ENCODE assay signal across 11 cellular contexts in the genomic region with DNA sequence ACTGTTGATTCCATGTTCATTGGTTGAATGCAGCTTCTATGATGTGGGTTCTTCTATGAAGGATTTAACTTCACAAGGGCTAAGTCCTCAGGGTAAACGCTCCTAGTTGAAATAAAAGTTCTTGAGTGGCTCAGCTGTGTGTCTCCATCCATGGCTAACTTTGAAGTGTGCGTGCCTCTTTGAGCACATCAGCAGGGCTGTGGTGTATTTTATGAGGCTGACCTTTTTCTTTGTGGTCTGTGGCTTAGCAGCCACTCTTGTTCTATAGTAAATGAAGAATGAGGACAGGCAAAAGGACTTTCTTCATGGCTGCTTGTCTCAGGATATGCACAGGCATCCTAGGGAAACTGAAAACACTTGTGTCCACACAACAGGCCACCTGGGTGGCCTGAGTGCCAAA.
A peak's percentile ranks its signal among the peaks of the same experiment; 100 is the strongest.
DNase-seq lines count a peak whose midpoint lies in the region; ATAC-seq, FAIRE-seq and TF ChIP-seq lines count a peak whose summit lies in the region.
"Had no signal": no experiment of that assay in that cellular context is flagged by ENCODE, and none has a peak within 500 bp of the region (broad histone marks: within the 10 kb centered on the region; RNA-seq: fewer than 3 reads in every experiment).

No MANE protein-coding gene starts in this region.

- no peak overlapping the region for H3K9ac ChIP-seq in BLaER1 treated with 17β-estradiol and CSF1 and Interleukin-3, amounts not matched to agents 10 nM and 100 nM

- H3K27ac ChIP-seq in BLaER1 treated with 17β-estradiol and CSF1 and Interleukin-3, amounts not matched to agents 10 nM and 100 nM, result no peak overlapping the region
- H3K27ac ChIP-seq in CD8-positive, alpha-beta T cell (ENCODE audit: low read depth, low read length), result no peak overlapping the region

- peak overlapping the region in 7 of 11 experiments; percentile 23 to 65 (median 49); a peak in 14 of 22 replicates for H3K4me2 ChIP-seq in BLaER1 treated with 17β-estradiol and CSF1 and Interleukin-3, amounts not matched to agents 10 nM and 100 nM

- ATAC-seq in GM21381 (IDR thresholded peaks at IDR 0.05; ENCODE audit: unreplicated experiment) (peak; percentile 65), HG03558 (IDR thresholded peaks at IDR 0.05; ENCODE audit: extremely low read depth, unreplicated experiment) (peak; percentile 46), GM19324 (IDR thresholded peaks at IDR 0.05; ENCODE audit: low FRiP score, unreplicated experiment) (no peak)
- no peak for ATAC-seq in CD8-positive, alpha-beta T cell

- H3K36me3 ChIP-seq in BLaER1 treated with 17β-estradiol and CSF1 and Interleukin-3, amounts not matched to agents 10 nM and 100 nM, result no peaks in the 10 kb centered on the region; a peak in 1 of 22 replicates
- no peaks in the 10 kb centered on the region for H3K36me3 ChIP-seq in CD8-positive, alpha-beta T cell (ENCODE audit: insufficient read depth, low read length)

- peaks cover 2% of the 10 kb centered on the region for H3K9me3 Mint-ChIP-seq in activated naive CD8-positive, alpha-beta T cell treated with anti-CD3 and anti-CD28 coated beads for 36 hours
- H3K9me3 Mint-ChIP-seq in CD8-positive, alpha-beta T cell, result peaks cover 11% of the 10 kb centered on the region
- H3K9me3 Mint-ChIP-seq: activated naive CD4-positive, alpha-beta T cell treated with anti-CD3 and anti-CD28 coated beads, Interleukin-2, amount 50 U/mL, for 24 hours had no signal

- H3K4me3 ChIP-seq in BLaER1 treated with 17β-estradiol and CSF1 and Interleukin-3, amounts not matched to agents 10 nM and 100 nM, result no peak overlapping the region
- no peak overlapping the region for H3K4me3 ChIP-seq in CD8-positive, alpha-beta T cell (ENCODE audit: low read depth, low read length)

- H3K4me3 Mint-ChIP-seq in activated naive CD8-positive, alpha-beta T cell treated with anti-CD3 and anti-CD28 coated beads for 36 hours, result no peak overlapping the region
- H3K4me3 Mint-ChIP-seq in CD8-positive, alpha-beta T cell, result no peak overlapping the region
- H3K4me3 Mint-ChIP-seq: activated naive CD4-positive, alpha-beta T cell treated with anti-CD3 and anti-CD28 coated beads, Interleukin-2, amount 50 U/mL, for 24 hours had no signal

- no peak overlapping the region for H3K27ac Mint-ChIP-seq in activated naive CD8-positive, alpha-beta T cell treated with anti-CD3 and anti-CD28 coated beads for 36 hours
- no peak overlapping the region for H3K27ac Mint-ChIP-seq in CD8-positive, alpha-beta T cell
- H3K27ac Mint-ChIP-seq: activated naive CD4-positive, alpha-beta T cell treated with anti-CD3 and anti-CD28 coated beads, Interleukin-2, amount 50 U/mL, for 24 hours; CD8-positive, alpha-beta memory T cell had no signal

- no peaks in the 10 kb centered on the region for H3K27me3 Mint-ChIP-seq in activated naive CD8-positive, alpha-beta T cell treated with anti-CD3 and anti-CD28 coated beads for 36 hours
- H3K27me3 Mint-ChIP-seq in CD8-positive, alpha-beta T cell (ENCODE audit: low read depth), result no peaks in the 10 kb centered on the region
- H3K27me3 Mint-ChIP-seq: activated naive CD4-positive, alpha-beta T cell treated with anti-CD3 and anti-CD28 coated beads, Interleukin-2, amount 50 U/mL, for 24 hours had no signal

- H3K4me1 ChIP-seq in BLaER1 treated with 17β-estradiol and CSF1 and Interleukin-3, amounts not matched to agents 10 nM and 100 nM, result peaks cover 4 to 18% (median 13%) of the 10 kb centered on the region in 10 experiments; a peak in 16 of 20 replicates
- no peaks in the 10 kb centered on the region for H3K4me1 ChIP-seq in CD8-positive, alpha-beta T cell (ENCODE audit: insufficient read depth, low read length)

- H3K36me3 Mint-ChIP-seq in activated naive CD8-positive, alpha-beta T cell treated with anti-CD3 and anti-CD28 coated beads for 36 hours, result no peaks in the 10 kb centered on the region
- H3K36me3 Mint-ChIP-seq in CD8-positive, alpha-beta T cell, result no peaks in the 10 kb centered on the region
- H3K36me3 Mint-ChIP-seq: activated naive CD4-positive, alpha-beta T cell treated with anti-CD3 and anti-CD28 coated beads, Interleukin-2, amount 50 U/mL, for 24 hours had no signal

- CTCF ChIA-PET in CD8-positive, alpha-beta T cell (lab: Charles Lee), result interaction anchor here (0.6 kb wide), 1 partner anchor 64 kb away, joined by 3 read pairs; no protein-coding TSS in a partner anchor

- H3K4me1 Mint-ChIP-seq in activated naive CD8-positive, alpha-beta T cell treated with anti-CD3 and anti-CD28 coated beads for 36 hours, result peaks cover 2% of the 10 kb centered on the region
- H3K4me1 Mint-ChIP-seq in CD8-positive, alpha-beta T cell (ENCODE audit: low read depth), result no peaks in the 10 kb centered on the region

- FAIRE-seq in D721Med (lab: Jason Lieb, UNC), result no peak

- no peak for TF ChIP-seq CTCF in CD8-positive, alpha-beta T cell (IDR thresholded peaks at IDR 0.05)
- TF ChIP-seq CTCF in D721Med (IDR thresholded peaks at IDR 0.05; ENCODE audit: insufficient read depth, missing control alignments), result no peak

- no peaks in the 10 kb centered on the region for H3K27me3 ChIP-seq in BLaER1 treated with 17β-estradiol and CSF1 and Interleukin-3, amounts not matched to agents 10 nM and 100 nM
- no peaks in the 10 kb centered on the region for H3K27me3 ChIP-seq in CD8-positive, alpha-beta T cell (ENCODE audit: insufficient read depth, low read length)

- H4K20me1 ChIP-seq in BLaER1 treated with 17β-estradiol and CSF1 and Interleukin-3, amounts not matched to agents 10 nM and 100 nM, result no peaks in the 10 kb centered on the region

- intact Hi-C loops in CD8-positive, alpha-beta T cell (cut with DNase I, micrococcal nuclease), result no loop called here

- peak; percentile 5 for DNase-seq in activated naive CD8-positive, alpha-beta T cell treated with anti-CD3 and anti-CD28 coated beads for 36 hours
- no peak for DNase-seq in CD8-positive, alpha-beta T cell
- DNase-seq in hippocampal formation (lab: John Stamatoyannopoulos, UW), result no peak
- DNase-seq in D721Med (ENCODE audit: insufficient read length, low spot score), result no peak
- DNase-seq: CD8-positive, alpha-beta memory T cell; NCI-H2171 had no signal

- POLR2A ChIA-PET in CD8-positive, alpha-beta T cell (lab: Charles Lee), result no interaction called here

- peaks cover 12 to 37% (median 19%) of the 10 kb centered on the region in 11 experiments; a peak in 21 of 22 replicates for H3K9me3 ChIP-seq in BLaER1 treated with 17β-estradiol and CSF1 and Interleukin-3, amounts not matched to agents 10 nM and 100 nM (replicated peaks in 1 of 11)
- no peaks in the 10 kb centered on the region for H3K9me3 ChIP-seq in CD8-positive, alpha-beta T cell (ENCODE audit: low read length)

Comparison
In these comparisons a context has a peak if more than half of its experiments do, and no peak if none do; other contexts are left out.
1. ATAC-seq: peak in GM21381 (single experiment) and HG03558 (single experiment); none in CD8-positive, alpha-beta T cell (single experiment) and GM19324 (single experiment).